ENCODE assay signal across 11 cellular contexts in the genomic region with DNA sequence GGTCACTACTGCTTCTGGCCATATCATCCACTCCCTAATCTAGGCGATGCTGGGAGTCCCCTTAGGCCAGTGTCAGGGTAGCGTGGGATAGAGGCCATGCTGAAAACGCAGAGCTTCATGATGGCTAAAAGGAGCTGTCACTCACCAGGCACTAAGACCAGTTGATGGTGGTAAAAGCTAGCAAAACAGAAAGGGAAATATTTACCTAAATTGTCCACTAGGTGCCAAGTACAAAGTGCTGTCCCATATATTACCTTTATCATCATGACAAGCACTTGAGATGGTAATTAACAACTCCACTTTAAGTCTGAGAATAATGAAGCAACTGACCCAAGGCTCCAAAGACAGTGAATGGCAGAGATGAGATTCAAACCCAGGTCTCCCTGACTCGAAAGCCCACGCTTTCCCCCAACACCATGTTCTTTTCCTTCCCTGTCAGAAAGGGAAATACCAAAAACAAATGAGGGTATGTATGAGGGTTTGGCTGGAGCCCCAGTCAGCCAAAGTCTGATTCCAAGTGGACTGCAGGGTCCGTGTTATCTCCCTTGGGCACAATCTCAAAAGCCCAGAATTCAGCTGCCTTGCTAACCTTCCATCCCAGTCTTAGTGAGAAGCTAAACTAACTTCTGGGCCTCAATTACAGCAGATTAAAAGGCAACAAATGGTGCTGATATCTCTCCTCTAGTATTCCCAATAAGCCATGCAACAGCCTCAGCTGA.
A peak's percentile ranks its signal among the peaks of the same experiment; 100 is the strongest.
DNase-seq lines count a peak whose midpoint lies in the region; ATAC-seq, FAIRE-seq and TF ChIP-seq lines count a peak whose summit lies in the region.
"Had no signal": no experiment of that assay in that cellular context is flagged by ENCODE, and none has a peak within 500 bp of the region (broad histone marks: within the 10 kb centered on the region; RNA-seq: fewer than 3 reads in every experiment).

No MANE protein-coding gene starts in this region.

- peaks cover 10% of the 10 kb centered on the region; the same call in 1 of the 2 replicates for H4K20me1 ChIP-seq in DOHH2 (ENCODE audit: control insufficient read depth, insufficient read depth, low read depth, low read length)
- peaks cover 2% of the 10 kb centered on the region; the same call in 1 of the 2 replicates for H4K20me1 ChIP-seq in OCI-LY7 (ENCODE audit: insufficient read depth, low read length)

- no peak for FAIRE-seq in RCC 7860 (lab: Jason Lieb, UNC)

- peaks cover 25% of the 10 kb centered on the region for H3K79me2 ChIP-seq in DOHH2 (ENCODE audit: control insufficient read depth, low read length)
- peaks cover 6% of the 10 kb centered on the region; the same call in 1 of the 2 replicates for H3K79me2 ChIP-seq in OCI-LY7 (ENCODE audit: insufficient read depth, low read depth, low read length)

- TF ChIP-seq CTCF in DOHH2 (IDR thresholded peaks at IDR 0.05; ENCODE audit: low read depth, low read length, poor library complexity, severe bottlenecking) (peak; percentile 42), OCI-LY7 (conservative IDR thresholded peaks at IDR 0.05; ENCODE audit: low read length) (peak; percentile 51), esophagus squamous epithelium (IDR thresholded peaks at IDR 0.05) (peak in 1 of 6 experiments; percentile 21), psoas muscle (IDR thresholded peaks at IDR 0.05) (peak; percentile 17)

- CTCF ChIA-PET in OCI-LY7 (lab: Charles Lee; ENCODE audit: unreplicated experiment), result no interaction called here

- no TSS peak for BruUV-seq in OCI-LY7 (replicated peaks; lab: Mats Ljungman, UMichigan)

- no peaks in the 10 kb centered on the region for H3K27me3 ChIP-seq in DOHH2 (ENCODE audit: control insufficient read depth, low read length)
- H3K27me3 ChIP-seq in esophagus squamous epithelium, result no peaks in the 10 kb centered on the region
- no peaks in the 10 kb centered on the region for H3K27me3 ChIP-seq in psoas muscle (ENCODE audit: insufficient read depth in 3 of 3, low read length in 2 of 3)

- no peak overlapping the region for H3K27ac ChIP-seq in DOHH2 (ENCODE audit: low read depth, low read length)
- no peak overlapping the region for H3K27ac ChIP-seq in OCI-LY7 (ENCODE audit: low read depth, low read length, poor library complexity, severe bottlenecking)
- peak overlapping the region; percentile 29 to 94 (median 57) for H3K27ac ChIP-seq in esophagus squamous epithelium
- peak overlapping the region; percentile 75 for H3K27ac ChIP-seq in psoas muscle

- H2AFZ ChIP-seq in OCI-LY7 (ENCODE audit: low read length), result no peak overlapping the region

- POLR2A ChIA-PET in OCI-LY7 (lab: Charles Lee), result interaction anchor here (1.0 kb wide), 1 partner anchor 11 kb away, joined by 4 read pairs; no protein-coding TSS in a partner anchor

- H3K9me3 ChIP-seq in DOHH2 (ENCODE audit: control insufficient read depth, insufficient read depth, low read length) (no peaks in the 10 kb centered on the region), OCI-LY7 (ENCODE audit: low read length) (no peaks in the 10 kb centered on the region), esophagus squamous epithelium (no peaks in the 10 kb centered on the region), psoas muscle (no peaks in the 10 kb centered on the region)

- H3K4me3 ChIP-seq in DOHH2 (ENCODE audit: low read length) (no peak overlapping the region), OCI-LY7 (ENCODE audit: low read depth, low read length, poor library complexity, severe bottlenecking) (no peak overlapping the region), esophagus squamous epithelium (no peak overlapping the region), psoas muscle (peak overlapping the region; percentile 33)

- 60 to 71% methylated on average over 4 to 6 of the region's 6 CpGs for WGBS in esophagus squamous epithelium, 2 donors
- WGBS in psoas muscle, 3 donors, result 54 to 70% (median 57%) methylated on average over 6 of the region's 6 CpGs

- DNase-seq in OCI-LY7 (ENCODE audit: low spot score) (no peak), esophagus squamous epithelium (lab: John Stamatoyannopoulos, UW) (no peak), psoas muscle (no peak), RCC 7860 (ENCODE audit: low spot score) (no peak), NCI-H226 (no peak)
- DNase-seq: GDM1, NCI-H2107, retina had no signal

- H3F3A ChIP-seq in DOHH2 (ENCODE audit: control insufficient read depth, insufficient read depth), result no peaks in the 10 kb centered on the region

- H3K4me2 ChIP-seq in DOHH2 (ENCODE audit: low read length), result no peak overlapping the region
- H3K4me2 ChIP-seq in OCI-LY7 (ENCODE audit: low read length), result no peak overlapping the region

- ATAC-seq in psoas muscle (peak in 2 of 4 donors; percentile 11 to 15), GM19463 (IDR thresholded peaks at IDR 0.05; ENCODE audit: unreplicated experiment) (no peak), GM21528 (IDR thresholded peaks at IDR 0.05; ENCODE audit: low FRiP score, unreplicated experiment) (no peak)

- TF ChIP-seq POLR2A in esophagus squamous epithelium (IDR thresholded peaks at IDR 0.05), result no peak

- H3K4me1 ChIP-seq in DOHH2 (ENCODE audit: control insufficient read depth, low read length) (peaks cover 14% of the 10 kb centered on the region), OCI-LY7 (ENCODE audit: insufficient read depth, low read length, poor library complexity, severe bottlenecking) (peaks cover 12% of the 10 kb centered on the region), esophagus squamous epithelium (peaks cover 13 to 75% (median 15%) of the 10 kb centered on the region in 3 donors), psoas muscle (peaks cover 59% of the 10 kb centered on the region)

- peaks cover 62% of the 10 kb centered on the region for H3K36me3 ChIP-seq in DOHH2 (ENCODE audit: control insufficient read depth, low read length)
- H3K36me3 ChIP-seq in OCI-LY7 (ENCODE audit: insufficient read depth, low read length), result peaks cover 74% of the 10 kb centered on the region
- peaks cover 12 to 94% (median 16%) of the 10 kb centered on the region in 3 donors for H3K36me3 ChIP-seq in esophagus squamous epithelium
- H3K36me3 ChIP-seq in psoas muscle (ENCODE audit: insufficient read depth in 1 of 2, low read depth in 1 of 2), result peaks cover 0 to 60% of the 10 kb centered on the region in 2 donors

- intact Hi-C loops in OCI-LY7 (cut with micrococcal nuclease; ENCODE audit: unreplicated experiment) (no loop called here), esophagus squamous epithelium (cut with DNase I) (no loop called here), psoas muscle (cut with DNase I) (no loop called here)

- H3K9me2 ChIP-seq in DOHH2 (replicated peaks; ENCODE audit: control insufficient read depth, low read length) (no peaks in the 10 kb centered on the region), OCI-LY7 (ENCODE audit: insufficient read depth, low read length) (no peaks in the 10 kb centered on the region)

Comparison
In these comparisons a context has a peak if more than half of its experiments do, and no peak if none do; other contexts are left out.
1. H3K27ac ChIP-seq: peak in esophagus squamous epithelium (4 of 4) and psoas muscle (single experiment); none in DOHH2 (single experiment) and OCI-LY7 (single experiment).